In genomic region chr19:33905473-33905936, GRCh38 we compare ENCODE assay signal across 9 cellular contexts.
A peak's percentile ranks its signal among the peaks of the same experiment; 100 is the strongest.
DNase-seq lines count a peak whose midpoint lies in the region; ATAC-seq and TF ChIP-seq lines count a peak whose summit lies in the region.
"Had no signal": no experiment of that assay in that cellular context is flagged by ENCODE, and none has a peak within 500 bp of the region (broad histone marks: within the 10 kb centered on the region; RNA-seq: fewer than 3 reads in every experiment).

No MANE protein-coding gene starts in this region.

- H3K4me3 Mint-ChIP-seq in activated naive CD4-positive, alpha-beta T cell treated with anti-CD3 and anti-CD28 coated beads for 36 hours = peak overlapping the region; percentile 27
- H3K4me3 Mint-ChIP-seq in endothelial cell (ENCODE audit: unreplicated experiment) (peak overlapping the region; percentile 84), mesothelial cell of epicardium (peak overlapping the region; percentile 79)

- H3K4me1 ChIP-seq in vagina = peaks cover 14% of the 10 kb centered on the region

- intact Hi-C loops in activated naive CD4-positive, alpha-beta T cell treated with anti-CD3 and anti-CD28 coated beads for 36 hours (cut with micrococcal nuclease) = no loop called here
- intact Hi-C loops in vagina (cut with DNase I) = no loop called here

- no peak for ATAC-seq in activated naive CD4-positive, alpha-beta T cell treated with anti-CD3 and anti-CD28 coated beads, Interleukin-2, amount 50 U/mL, for 72 hours

- TF ChIP-seq POLR2A in vagina (IDR thresholded peaks at IDR 0.05) = no peak

- H3K36me3 ChIP-seq in vagina = no peaks in the 10 kb centered on the region

- no peak for TF ChIP-seq CTCF in endothelial cell (IDR thresholded peaks at IDR 0.05; ENCODE audit: unreplicated experiment)
- no peak for TF ChIP-seq CTCF in mesothelial cell of epicardium (IDR thresholded peaks at IDR 0.05; ENCODE audit: unreplicated experiment)
- no peak for TF ChIP-seq CTCF in vagina (IDR thresholded peaks at IDR 0.05)

- H3K4me1 Mint-ChIP-seq in activated naive CD4-positive, alpha-beta T cell treated with anti-CD3 and anti-CD28 coated beads for 36 hours (ENCODE audit: low read depth) = peaks cover 5% of the 10 kb centered on the region
- H3K4me1 Mint-ChIP-seq in endothelial cell (ENCODE audit: unreplicated experiment) (peaks cover 55% of the 10 kb centered on the region), mesothelial cell of epicardium (peaks cover 10% of the 10 kb centered on the region)

- no peaks in the 10 kb centered on the region for H3K36me3 Mint-ChIP-seq in activated naive CD4-positive, alpha-beta T cell treated with anti-CD3 and anti-CD28 coated beads for 36 hours (ENCODE audit: low read depth)
- H3K36me3 Mint-ChIP-seq in activated naive CD4-positive, alpha-beta T cell treated with anti-CD3 and anti-CD28 coated beads, Interleukin-2, amount 50 U/mL, for 72 hours = no peaks in the 10 kb centered on the region
- peaks cover 17% of the 10 kb centered on the region for H3K36me3 Mint-ChIP-seq in endothelial cell (ENCODE audit: low read depth, unreplicated experiment)
- H3K36me3 Mint-ChIP-seq in mesothelial cell of epicardium = no peaks in the 10 kb centered on the region

- DNase-seq in activated naive CD4-positive, alpha-beta T cell treated with anti-CD3 and anti-CD28 coated beads for 36 hours = no peak
- DNase-seq in activated naive CD4-positive, alpha-beta T cell treated with anti-CD3 and anti-CD28 coated beads, Interleukin-2, amount 50 U/mL, for 72 hours (ENCODE audit: low spot score in 2 of 2) = no peak
- DNase-seq in endothelial cell (ENCODE audit: low spot score) (peak; percentile 73), mesothelial cell of epicardium (ENCODE audit: low spot score in 2 of 2, unreplicated experiment in 2 of 2) (peak in 1 of 2 experiments; percentile 45), vagina (ENCODE audit: extremely low spot score in 2 of 2) (no peak), NCI-H510A (lab: John Stamatoyannopoulos, UW) (no peak), COLO668 (lab: John Stamatoyannopoulos, UW; ENCODE audit: unreplicated experiment) (no peak), NCI-H128 (lab: John Stamatoyannopoulos, UW; ENCODE audit: unreplicated experiment) (no peak)
- DNase-seq: DND-41 had no signal

- H3K9me3 Mint-ChIP-seq in activated naive CD4-positive, alpha-beta T cell treated with anti-CD3 and anti-CD28 coated beads for 36 hours = no peaks in the 10 kb centered on the region
- peaks cover 0 to 5% of the 10 kb centered on the region in 2 donors for H3K9me3 Mint-ChIP-seq in activated naive CD4-positive, alpha-beta T cell treated with anti-CD3 and anti-CD28 coated beads, Interleukin-2, amount 50 U/mL, for 72 hours
- H3K9me3 Mint-ChIP-seq in endothelial cell (ENCODE audit: unreplicated experiment) (no peaks in the 10 kb centered on the region), mesothelial cell of epicardium (no peaks in the 10 kb centered on the region)

- no peaks in the 10 kb centered on the region for H3K27me3 ChIP-seq in vagina

- peak overlapping the region; percentile 81 for H3K27ac ChIP-seq in vagina

- peak overlapping the region; percentile 44 to 49 for H3K4me3 ChIP-seq in vagina

- CTCF ChIA-PET in activated naive CD4-positive, alpha-beta T cell treated with anti-CD3 and anti-CD28 coated beads for 36 hours (lab: Charles Lee) = interaction anchor here (0.9 kb wide), 1 partner anchor 127 kb away, joined by 3 read pairs; no protein-coding TSS in a partner anchor

- H3K9me3 ChIP-seq in vagina = no peaks in the 10 kb centered on the region

- H3K27me3 Mint-ChIP-seq in activated naive CD4-positive, alpha-beta T cell treated with anti-CD3 and anti-CD28 coated beads for 36 hours (ENCODE audit: low read depth) = peaks cover 40% of the 10 kb centered on the region
- H3K27me3 Mint-ChIP-seq in endothelial cell (ENCODE audit: unreplicated experiment) (peaks cover 14% of the 10 kb centered on the region), mesothelial cell of epicardium (ENCODE audit: low read depth) (peaks cover 31% of the 10 kb centered on the region)

- H3K27ac Mint-ChIP-seq in activated naive CD4-positive, alpha-beta T cell treated with anti-CD3 and anti-CD28 coated beads for 36 hours = no peak overlapping the region
- H3K27ac Mint-ChIP-seq in activated naive CD4-positive, alpha-beta T cell treated with anti-CD3 and anti-CD28 coated beads, Interleukin-2, amount 50 U/mL, for 72 hours = no peak overlapping the region
- H3K27ac Mint-ChIP-seq in endothelial cell (ENCODE audit: unreplicated experiment) (peak overlapping the region; percentile 97), mesothelial cell of epicardium (peak overlapping the region; percentile 73)

Comparison
In these comparisons a context has a peak if more than half of its experiments do, and no peak if none do; other contexts are left out.
1. H3K27ac Mint-ChIP-seq: peak in endothelial cell (single experiment) and mesothelial cell of epicardium (single experiment); none in activated naive CD4-positive, alpha-beta T cell treated with anti-CD3 and anti-CD28 coated beads for 36 hours (single experiment) and activated naive CD4-positive, alpha-beta T cell treated with anti-CD3 and anti-CD28 coated beads, Interleukin-2, amount 50 U/mL, for 72 hours (0 of 2).
2. H3K4me3 Mint-ChIP-seq: peak in every context shown above with its lines; median percentile 84 in endothelial cell; 79 in mesothelial cell of epicardium; 27 in activated naive CD4-positive, alpha-beta T cell treated with anti-CD3 and anti-CD28 coated beads for 36 hours.